Comparison of ENCODE assay signal across 1 cellular context in the genomic region with DNA sequence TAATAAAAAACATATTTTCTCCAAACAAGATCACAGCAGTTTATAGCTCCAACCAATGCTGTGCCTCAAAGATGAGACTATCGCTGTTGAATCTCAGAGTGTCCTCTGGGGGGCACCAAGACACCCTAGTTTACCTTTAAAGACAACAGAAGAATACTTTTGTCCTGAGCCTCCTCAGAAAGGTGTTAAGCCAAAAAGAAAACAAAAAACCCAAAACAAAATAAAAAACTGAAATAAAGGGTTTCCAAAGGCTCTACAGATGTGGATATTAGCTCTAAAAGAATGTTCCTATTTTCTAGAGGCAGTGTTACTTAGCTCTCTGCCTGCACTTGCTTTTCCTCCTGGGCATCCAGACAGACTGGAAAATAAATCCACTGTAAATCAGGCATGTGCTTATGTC.
TF ChIP-seq lines count a peak whose summit lies in the region.

No MANE protein-coding gene starts in this region.

TF ChIP-seq in H1, 55 proteins besides CTCF, POLR2A, EP300 and RAD21 (continued from another document):
- TF ChIP-seq RNF2 (IDR thresholded peaks at IDR 0.05; ENCODE audit: borderline replicate concordance, low read depth, low read length, missing control alignments, poor library complexity, severe bottlenecking) (no peak), TCF12 (IDR thresholded peaks at IDR 0.05; ENCODE audit: low read depth, low read length) (no peak), NRF1 (IDR thresholded peaks at IDR 0.05; ENCODE audit: low read depth, low read length) (no peak), TAF1 (IDR thresholded peaks at IDR 0.05; ENCODE audit: low read depth, low read length) (no peak), JUN (IDR thresholded peaks at IDR 0.05; ENCODE audit: low read depth, low read length) (no peak), YY1 (IDR thresholded peaks at IDR 0.05; ENCODE audit: low read depth, low read length) (no peak), MAFK (IDR thresholded peaks at IDR 0.05; ENCODE audit: low read depth, low read length) (no peak), ASH2L (IDR thresholded peaks at IDR 0.05; ENCODE audit: low read length) (no peak)
- TF ChIP-seq, protein P1, sequence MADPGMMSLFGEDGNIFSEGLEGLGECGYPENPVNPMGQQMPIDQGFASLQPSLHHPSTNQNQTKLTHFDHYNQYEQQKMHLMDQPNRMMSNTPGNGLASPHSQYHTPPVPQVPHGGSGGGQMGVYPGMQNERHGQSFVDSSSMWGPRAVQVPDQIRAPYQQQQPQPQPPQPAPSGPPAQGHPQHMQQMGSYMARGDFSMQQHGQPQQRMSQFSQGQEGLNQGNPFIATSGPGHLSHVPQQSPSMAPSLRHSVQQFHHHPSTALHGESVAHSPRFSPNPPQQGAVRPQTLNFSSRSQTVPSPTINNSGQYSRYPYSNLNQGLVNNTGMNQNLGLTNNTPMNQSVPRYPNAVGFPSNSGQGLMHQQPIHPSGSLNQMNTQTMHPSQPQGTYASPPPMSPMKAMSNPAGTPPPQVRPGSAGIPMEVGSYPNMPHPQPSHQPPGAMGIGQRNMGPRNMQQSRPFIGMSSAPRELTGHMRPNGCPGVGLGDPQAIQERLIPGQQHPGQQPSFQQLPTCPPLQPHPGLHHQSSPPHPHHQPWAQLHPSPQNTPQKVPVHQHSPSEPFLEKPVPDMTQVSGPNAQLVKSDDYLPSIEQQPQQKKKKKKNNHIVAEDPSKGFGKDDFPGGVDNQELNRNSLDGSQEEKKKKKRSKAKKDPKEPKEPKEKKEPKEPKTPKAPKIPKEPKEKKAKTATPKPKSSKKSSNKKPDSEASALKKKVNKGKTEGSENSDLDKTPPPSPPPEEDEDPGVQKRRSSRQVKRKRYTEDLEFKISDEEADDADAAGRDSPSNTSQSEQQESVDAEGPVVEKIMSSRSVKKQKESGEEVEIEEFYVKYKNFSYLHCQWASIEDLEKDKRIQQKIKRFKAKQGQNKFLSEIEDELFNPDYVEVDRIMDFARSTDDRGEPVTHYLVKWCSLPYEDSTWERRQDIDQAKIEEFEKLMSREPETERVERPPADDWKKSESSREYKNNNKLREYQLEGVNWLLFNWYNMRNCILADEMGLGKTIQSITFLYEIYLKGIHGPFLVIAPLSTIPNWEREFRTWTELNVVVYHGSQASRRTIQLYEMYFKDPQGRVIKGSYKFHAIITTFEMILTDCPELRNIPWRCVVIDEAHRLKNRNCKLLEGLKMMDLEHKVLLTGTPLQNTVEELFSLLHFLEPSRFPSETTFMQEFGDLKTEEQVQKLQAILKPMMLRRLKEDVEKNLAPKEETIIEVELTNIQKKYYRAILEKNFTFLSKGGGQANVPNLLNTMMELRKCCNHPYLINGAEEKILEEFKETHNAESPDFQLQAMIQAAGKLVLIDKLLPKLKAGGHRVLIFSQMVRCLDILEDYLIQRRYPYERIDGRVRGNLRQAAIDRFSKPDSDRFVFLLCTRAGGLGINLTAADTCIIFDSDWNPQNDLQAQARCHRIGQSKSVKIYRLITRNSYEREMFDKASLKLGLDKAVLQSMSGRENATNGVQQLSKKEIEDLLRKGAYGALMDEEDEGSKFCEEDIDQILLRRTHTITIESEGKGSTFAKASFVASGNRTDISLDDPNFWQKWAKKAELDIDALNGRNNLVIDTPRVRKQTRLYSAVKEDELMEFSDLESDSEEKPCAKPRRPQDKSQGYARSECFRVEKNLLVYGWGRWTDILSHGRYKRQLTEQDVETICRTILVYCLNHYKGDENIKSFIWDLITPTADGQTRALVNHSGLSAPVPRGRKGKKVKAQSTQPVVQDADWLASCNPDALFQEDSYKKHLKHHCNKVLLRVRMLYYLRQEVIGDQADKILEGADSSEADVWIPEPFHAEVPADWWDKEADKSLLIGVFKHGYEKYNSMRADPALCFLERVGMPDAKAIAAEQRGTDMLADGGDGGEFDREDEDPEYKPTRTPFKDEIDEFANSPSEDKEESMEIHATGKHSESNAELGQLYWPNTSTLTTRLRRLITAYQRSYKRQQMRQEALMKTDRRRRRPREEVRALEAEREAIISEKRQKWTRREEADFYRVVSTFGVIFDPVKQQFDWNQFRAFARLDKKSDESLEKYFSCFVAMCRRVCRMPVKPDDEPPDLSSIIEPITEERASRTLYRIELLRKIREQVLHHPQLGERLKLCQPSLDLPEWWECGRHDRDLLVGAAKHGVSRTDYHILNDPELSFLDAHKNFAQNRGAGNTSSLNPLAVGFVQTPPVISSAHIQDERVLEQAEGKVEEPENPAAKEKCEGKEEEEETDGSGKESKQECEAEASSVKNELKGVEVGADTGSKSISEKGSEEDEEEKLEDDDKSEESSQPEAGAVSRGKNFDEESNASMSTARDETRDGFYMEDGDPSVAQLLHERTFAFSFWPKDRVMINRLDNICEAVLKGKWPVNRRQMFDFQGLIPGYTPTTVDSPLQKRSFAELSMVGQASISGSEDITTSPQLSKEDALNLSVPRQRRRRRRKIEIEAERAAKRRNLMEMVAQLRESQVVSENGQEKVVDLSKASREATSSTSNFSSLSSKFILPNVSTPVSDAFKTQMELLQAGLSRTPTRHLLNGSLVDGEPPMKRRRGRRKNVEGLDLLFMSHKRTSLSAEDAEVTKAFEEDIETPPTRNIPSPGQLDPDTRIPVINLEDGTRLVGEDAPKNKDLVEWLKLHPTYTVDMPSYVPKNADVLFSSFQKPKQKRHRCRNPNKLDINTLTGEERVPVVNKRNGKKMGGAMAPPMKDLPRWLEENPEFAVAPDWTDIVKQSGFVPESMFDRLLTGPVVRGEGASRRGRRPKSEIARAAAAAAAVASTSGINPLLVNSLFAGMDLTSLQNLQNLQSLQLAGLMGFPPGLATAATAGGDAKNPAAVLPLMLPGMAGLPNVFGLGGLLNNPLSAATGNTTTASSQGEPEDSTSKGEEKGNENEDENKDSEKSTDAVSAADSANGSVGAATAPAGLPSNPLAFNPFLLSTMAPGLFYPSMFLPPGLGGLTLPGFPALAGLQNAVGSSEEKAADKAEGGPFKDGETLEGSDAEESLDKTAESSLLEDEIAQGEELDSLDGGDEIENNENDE (IDR thresholded peaks at IDR 0.05; ENCODE audit: insufficient replicate concordance, low read length): no peak
TF ChIP-seq in H1: peak in this region for 0.
